ENCODE assay signal across 10 cellular contexts in the genomic region with DNA sequence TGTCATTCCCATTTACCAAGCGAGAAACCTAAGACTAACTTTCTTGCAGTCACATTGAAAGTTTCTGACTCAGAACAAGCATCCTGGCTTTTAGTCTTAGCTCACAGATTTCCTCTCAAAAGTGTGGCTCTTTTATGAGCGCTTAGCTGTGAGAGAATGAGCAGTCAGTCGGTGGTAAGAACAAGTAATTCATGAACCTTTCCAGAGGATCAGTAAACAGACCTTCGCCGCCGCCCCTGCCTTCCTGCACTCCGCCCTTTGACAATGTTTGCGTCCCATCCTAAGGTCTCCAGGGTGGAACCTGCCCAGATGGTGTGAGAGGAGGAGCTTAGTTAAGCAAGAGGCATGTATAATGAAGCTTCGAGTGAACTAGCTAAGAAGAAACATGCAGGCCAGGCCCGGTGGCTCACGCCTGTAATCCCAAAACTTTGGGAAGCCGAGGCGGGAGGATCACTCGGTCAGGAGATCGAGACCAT.
DNase-seq lines count a peak whose midpoint lies in the region; ATAC-seq lines count a peak whose summit lies in the region.
"Had no signal": no experiment of that assay in that cellular context is flagged by ENCODE, and none has a peak within 500 bp of the region (broad histone marks: within the 10 kb centered on the region; RNA-seq: fewer than 3 reads in every experiment).

No MANE protein-coding gene starts in this region.

- no peak overlapping the region for H3K4me3 Mint-ChIP-seq in activated CD4-positive, alpha-beta memory T cell treated with anti-CD3 and anti-CD28 coated beads, Interleukin-2, amount 10 ng/mL, durations not matched to agents 7 days and 5 days
- H3K4me3 Mint-ChIP-seq: activated naive CD8-positive, alpha-beta T cell had no signal

- peaks cover 33% of the 10 kb centered on the region for H3K4me1 Mint-ChIP-seq in activated CD4-positive, alpha-beta memory T cell treated with anti-CD3 and anti-CD28 coated beads, Interleukin-2, amount 10 ng/mL, durations not matched to agents 7 days and 5 days

- peak; percentile 79 to 84 for ATAC-seq in activated CD4-positive, CD25-positive, alpha-beta regulatory T cell treated with anti-CD3 and anti-CD28 coated beads, Interleukin-2, amount 50 U/mL, for 24 hours
- ATAC-seq in HG02798 (IDR thresholded peaks at IDR 0.05; ENCODE audit: poor library complexity, unreplicated experiment) = peak; percentile 81
- ATAC-seq in HG03280 (IDR thresholded peaks at IDR 0.05; ENCODE audit: unreplicated experiment) = no peak

- H3K27ac Mint-ChIP-seq in activated CD4-positive, alpha-beta memory T cell treated with anti-CD3 and anti-CD28 coated beads, Interleukin-2, amount 10 ng/mL, durations not matched to agents 7 days and 5 days = peak overlapping the region; percentile 88
- H3K27ac Mint-ChIP-seq: activated naive CD8-positive, alpha-beta T cell had no signal

- H3K27me3 Mint-ChIP-seq in activated CD4-positive, alpha-beta memory T cell treated with anti-CD3 and anti-CD28 coated beads, Interleukin-2, amount 10 ng/mL, durations not matched to agents 7 days and 5 days = peaks cover 2% of the 10 kb centered on the region
- H3K27me3 Mint-ChIP-seq: activated naive CD8-positive, alpha-beta T cell had no signal

- no peaks in the 10 kb centered on the region for H3K36me3 Mint-ChIP-seq in activated CD4-positive, alpha-beta memory T cell treated with anti-CD3 and anti-CD28 coated beads, Interleukin-2, amount 10 ng/mL, durations not matched to agents 7 days and 5 days (ENCODE audit: low read depth)

- no peaks in the 10 kb centered on the region for H3K9me3 Mint-ChIP-seq in activated CD4-positive, alpha-beta memory T cell treated with anti-CD3 and anti-CD28 coated beads, Interleukin-2, amount 10 ng/mL, durations not matched to agents 7 days and 5 days

- POLR2A ChIA-PET in activated CD4-positive, alpha-beta memory T cell treated with anti-CD3 and anti-CD28 coated beads, Interleukin-2, amount 10 ng/mL, durations not matched to agents 7 days and 5 days (lab: Charles Lee) = interaction anchor here (1.4 to 1.5 kb wide), 2 partner anchors 10 to 14 kb away, joined by 4 to 8 read pairs; no protein-coding TSS in a partner anchor

- CTCF ChIA-PET in activated CD4-positive, alpha-beta memory T cell treated with anti-CD3 and anti-CD28 coated beads, Interleukin-2, amount 10 ng/mL, durations not matched to agents 7 days and 5 days (lab: Charles Lee) = interaction anchor here (1.0 to 1.2 kb wide), 3 partner anchors 105 to 169 kb away, joined by 3 to 5 read pairs (median 4); no protein-coding TSS in a partner anchor

- no peak for DNase-seq in activated CD4-positive, CD25-positive, alpha-beta regulatory T cell (lab: John Stamatoyannopoulos, UW)
- DNase-seq in activated CD4-positive, alpha-beta memory T cell treated with anti-CD3 and anti-CD28 coated beads, Interleukin-2, amount 10 ng/mL, durations not matched to agents 7 days and 5 days = peak; percentile 54
- DNase-seq in stimulated activated CD4-positive, alpha-beta T cell treated with anti-CD3 and anti-CD28 coated beads, TNF-alpha, amount 100 ng/mL, for 48 hours (ENCODE audit: low read depth in 3 of 3) = peak; percentile 32 to 55 (median 33)
- DNase-seq in OCI-M2 (lab: John Stamatoyannopoulos, UW; ENCODE audit: unreplicated experiment) (no peak), retina (no peak)
- DNase-seq: IMR-90 had no signal

Comparison
In these comparisons a context has a peak if more than half of its experiments do, and no peak if none do; other contexts are left out.
1. DNase-seq: peak in activated CD4-positive, alpha-beta memory T cell treated with anti-CD3 and anti-CD28 coated beads, Interleukin-2, amount 10 ng/mL, durations not matched to agents 7 days and 5 days (single experiment) and stimulated activated CD4-positive, alpha-beta T cell treated with anti-CD3 and anti-CD28 coated beads, TNF-alpha, amount 100 ng/mL, for 48 hours (3 of 3); none in activated CD4-positive, CD25-positive, alpha-beta regulatory T cell (0 of 4), OCI-M2 (single experiment) and retina (single experiment).